8 cellular contexts compared by ENCODE assay signal in genomic region chr14:50116221-50116956, GRCh38. TPM values are rescaled to one million over a fixed set of nuclear protein-coding genes. Genes with fewer than 3 reads are reported as not detected.
DNase-seq lines count a peak whose midpoint lies in the region; ATAC-seq and TF ChIP-seq lines count a peak whose summit lies in the region.

Gene VCPKMT, minus strand, starts transcription at chr14:50116572. Its CDS starts 20 bp downstream, at chr14:50116552.

- no peaks in the 10 kb centered on the region for H3K9me3 Mint-ChIP-seq in activated T-helper 2 cell treated with anti-CD3 and anti-CD28 coated beads, Interferon-gamma antibody, Interleukin-2, Interleukin-4, amounts not matched to agents 10 μg/mL and 5 μg/mL and 100 μg/mL, durations not matched to agents 14 hours and 24 hours and 36 hours
- H3K9me3 Mint-ChIP-seq in natural killer cell = no peaks in the 10 kb centered on the region

- peaks cover 21% of the 10 kb centered on the region for H4K20me1 ChIP-seq in Loucy (ENCODE audit: insufficient read depth, low read length, poor library complexity, severe bottlenecking)

- H3F3A ChIP-seq in Loucy (ENCODE audit: low read depth) = peaks cover 3% of the 10 kb centered on the region; the same call in 1 of the 2 replicates

- H3K4me3 ChIP-seq in H7 (ENCODE audit: insufficient read depth, low read depth, low read length) = peak within 1 kb of the TSS; percentile 97
- peak within 1 kb of the TSS; percentile 98 for H3K4me3 ChIP-seq in Loucy (ENCODE audit: low read length, poor library complexity, severe bottlenecking)
- H3K4me3 ChIP-seq in RWPE2 (ENCODE audit: severe bottlenecking) = peak within 1 kb of the TSS; percentile 62
- H3K4me3 ChIP-seq in fibroblast of pulmonary artery (replicated peaks; ENCODE audit: low read depth, low read length) = peak within 1 kb of the TSS; percentile 83

- peak within 1 kb of the TSS; percentile 97 for H3K4me3 Mint-ChIP-seq in activated T-helper 2 cell treated with anti-CD3 and anti-CD28 coated beads, Interferon-gamma antibody, Interleukin-2, Interleukin-4, amounts not matched to agents 10 μg/mL and 5 μg/mL and 100 μg/mL, durations not matched to agents 14 hours and 24 hours and 36 hours (ENCODE audit: low read depth)
- H3K4me3 Mint-ChIP-seq in natural killer cell = peak within 1 kb of the TSS; percentile 95

- intact Hi-C loops in activated T-helper 2 cell treated with anti-CD3 and anti-CD28 coated beads, Interferon-gamma antibody, Interleukin-2, Interleukin-4, amounts not matched to agents 10 μg/mL and 5 μg/mL and 100 μg/mL, durations not matched to agents 14 hours and 24 hours and 36 hours (cut with micrococcal nuclease) = loop anchor here (1.0 to 10.0 kb wide), 6 partner anchors 115 to 494 kb away; partner anchors contain the start of genes DMAC2L, KLHDC2, L2HGDH and MAP4K5
- intact Hi-C loops in natural killer cell (cut with micrococcal nuclease) = loop anchor here (5.0 kb wide), 2 partner anchors 224 to 484 kb away; partner anchors contain the start of gene ARF6

- H3K27me3 ChIP-seq in H7 (ENCODE audit: control insufficient read depth, insufficient read depth, low read length) = no peaks in the 10 kb centered on the region
- no peaks in the 10 kb centered on the region for H3K27me3 ChIP-seq in Loucy (ENCODE audit: insufficient read depth, low read length, poor library complexity, severe bottlenecking)
- no peaks in the 10 kb centered on the region for H3K27me3 ChIP-seq in RWPE2 (ENCODE audit: insufficient read depth, poor library complexity, severe bottlenecking)

- H3K79me2 ChIP-seq in Loucy (ENCODE audit: insufficient read depth, low read length) = peaks cover 36% of the 10 kb centered on the region

- H3K9me3 ChIP-seq in Loucy (ENCODE audit: insufficient read depth, low read depth, low read length) = no peaks in the 10 kb centered on the region
- no peaks in the 10 kb centered on the region for H3K9me3 ChIP-seq in RWPE2 (ENCODE audit: severe bottlenecking)

- peak within 1 kb of the TSS; percentile 95 for H2AFZ ChIP-seq in Loucy (ENCODE audit: low read length)

- H3K4me2 ChIP-seq in Loucy (ENCODE audit: low read depth, low read length, poor library complexity, severe bottlenecking) = peak within 1 kb of the TSS; percentile 96

- H3K9ac ChIP-seq in Loucy (ENCODE audit: low read depth, low read length, poor library complexity, severe bottlenecking) = peak within 1 kb of the TSS; percentile 86

- peak; percentile 94 for DNase-seq in ELR (ENCODE audit: low read depth)
- DNase-seq in H7 = peak; percentile 94
- DNase-seq in RWPE2 (ENCODE audit: low spot score) = peak; percentile 95
- DNase-seq in activated T-helper 2 cell treated with anti-CD3 and anti-CD28 coated beads, Interferon-gamma antibody, Interleukin-2, Interleukin-4, amounts not matched to agents 10 μg/mL and 5 μg/mL and 100 μg/mL, durations not matched to agents 14 hours and 24 hours and 36 hours (ENCODE audit: low spot score) = peak; percentile 94
- peak; percentile 92 for DNase-seq in fibroblast of pulmonary artery (ENCODE audit: low read depth)
- DNase-seq in natural killer cell = peak; percentile 97
- peak; percentile 92 to 95 (median 93) for DNase-seq in stimulated activated naive CD4-positive, alpha-beta T cell (lab: John Stamatoyannopoulos, UW)

- TF ChIP-seq CTCF in Loucy (conservative IDR thresholded peaks at IDR 0.05; ENCODE audit: low read length) (no peak), RWPE2 (IDR thresholded peaks at IDR 0.05; ENCODE audit: poor library complexity, severe bottlenecking) (no peak), fibroblast of pulmonary artery (IDR thresholded peaks at IDR 0.05; ENCODE audit: low read length, missing control alignments) (no peak), natural killer cell (IDR thresholded peaks at IDR 0.05) (no peak)

- peaks cover 10% of the 10 kb centered on the region for H3K4me1 ChIP-seq in Loucy (ENCODE audit: insufficient read depth, low read length, poor library complexity, severe bottlenecking)
- peaks cover 13% of the 10 kb centered on the region for H3K4me1 ChIP-seq in RWPE2 (ENCODE audit: insufficient read depth, poor library complexity, severe bottlenecking)

- H3K27me3 Mint-ChIP-seq in activated T-helper 2 cell treated with anti-CD3 and anti-CD28 coated beads, Interferon-gamma antibody, Interleukin-2, Interleukin-4, amounts not matched to agents 10 μg/mL and 5 μg/mL and 100 μg/mL, durations not matched to agents 14 hours and 24 hours and 36 hours (ENCODE audit: low read depth) = no peaks in the 10 kb centered on the region
- no peaks in the 10 kb centered on the region for H3K27me3 Mint-ChIP-seq in natural killer cell (ENCODE audit: low read depth in 2 of 2)

- ATAC-seq in RWPE2 (ENCODE audit: low read depth) = peak; percentile 99
- ATAC-seq in natural killer cell = peak; percentile 97 to 100 (median 97)

- peaks cover 51% of the 10 kb centered on the region for H3K36me3 Mint-ChIP-seq in activated T-helper 2 cell treated with anti-CD3 and anti-CD28 coated beads, Interferon-gamma antibody, Interleukin-2, Interleukin-4, amounts not matched to agents 10 μg/mL and 5 μg/mL and 100 μg/mL, durations not matched to agents 14 hours and 24 hours and 36 hours (ENCODE audit: low read depth)
- peaks cover under 1% of the 10 kb centered on the region for H3K36me3 Mint-ChIP-seq in natural killer cell

- peak within 1 kb of the TSS; percentile 39 for H3K27ac ChIP-seq in RWPE2 (ENCODE audit: poor library complexity, severe bottlenecking)

- H3K36me3 ChIP-seq in H7 (replicated peaks; ENCODE audit: control insufficient read depth, insufficient read depth, low read length) (peaks cover 21% of the 10 kb centered on the region), Loucy (ENCODE audit: insufficient read depth, low read length) (peaks cover 15% of the 10 kb centered on the region; the same call in 1 of the 2 replicates), RWPE2 (ENCODE audit: low read depth) (peaks cover 46% of the 10 kb centered on the region)

- H3K9me2 ChIP-seq in Loucy (replicated peaks; ENCODE audit: low read depth, low read length) = no peaks in the 10 kb centered on the region

- peaks cover 17% of the 10 kb centered on the region for H3K4me1 Mint-ChIP-seq in activated T-helper 2 cell treated with anti-CD3 and anti-CD28 coated beads, Interferon-gamma antibody, Interleukin-2, Interleukin-4, amounts not matched to agents 10 μg/mL and 5 μg/mL and 100 μg/mL, durations not matched to agents 14 hours and 24 hours and 36 hours (ENCODE audit: low read depth)
- peaks cover 14% of the 10 kb centered on the region in 2 donors for H3K4me1 Mint-ChIP-seq in natural killer cell

- peak within 1 kb of the TSS; percentile 98 for H3K27ac Mint-ChIP-seq in activated T-helper 2 cell treated with anti-CD3 and anti-CD28 coated beads, Interferon-gamma antibody, Interleukin-2, Interleukin-4, amounts not matched to agents 10 μg/mL and 5 μg/mL and 100 μg/mL, durations not matched to agents 14 hours and 24 hours and 36 hours
- H3K27ac Mint-ChIP-seq in natural killer cell = peak within 1 kb of the TSS; percentile 96 to 97

RNA-seq across cellular contexts. Expression of gene VCPKMT, which starts in this region (rescaled TPM):
- total RNA-seq in H7 (2014; rRNA removed; shearing (Covaris generic)) = 8.2 and 8.4 TPM in 2 replicates
- total RNA-seq in activated T-helper 2 cell treated with anti-CD3 and anti-CD28 coated beads, Interferon-gamma antibody, Interleukin-2, Interleukin-4, amounts not matched to agents 10 μg/mL and 5 μg/mL and 100 μg/mL, durations not matched to agents 14 hours and 24 hours and 36 hours = 9.7 and 10.1 TPM in 2 replicates
- 10 to 100 TPM; 19.4 to 23.9 (median 21.8) TPM for total RNA-seq in natural killer cell

Comparison
In these comparisons a context has a peak if more than half of its experiments do, and no peak if none do; other contexts are left out.
1. Peak in every context shown above with its lines: DNase-seq, ATAC-seq, H3K4me3 ChIP-seq and H3K27ac ChIP-seq.